ENCODE assay signal across 17 cellular contexts in genomic region chr12:83954939-83955601, GRCh38.
DNase-seq lines count a peak whose midpoint lies in the region; ATAC-seq and TF ChIP-seq lines count a peak whose summit lies in the region.
"Had no signal": no experiment of that assay in that cellular context is flagged by ENCODE, and none has a peak within 500 bp of the region (broad histone marks: within the 10 kb centered on the region; RNA-seq: fewer than 3 reads in every experiment).

No MANE protein-coding gene starts in this region.

- no peak overlapping the region for H2BK20ac ChIP-seq in H9 (ENCODE audit: low read depth, low read length, poor library complexity, severe bottlenecking)

- intact Hi-C loops in A673 (cut with micrococcal nuclease; ENCODE audit: unreplicated experiment) (loop anchor here (10.0 kb wide), 1 partner anchor 130 kb away; no protein-coding TSS in a partner anchor), lower leg skin (cut with DNase I; ENCODE audit: low total_unique reads) (no loop called here)

- H2AK5ac ChIP-seq in H9 (ENCODE audit: insufficient read length, low read length) = no peak overlapping the region

- H3K27ac ChIP-seq in A673 (ENCODE audit: low read depth, low read length, poor library complexity, severe bottlenecking) = no peak overlapping the region
- H3K27ac ChIP-seq in H9 (ENCODE audit: insufficient read length, low read depth, low read length) = peak overlapping the region; percentile 54
- no peak overlapping the region for H3K27ac ChIP-seq in RWPE2 (ENCODE audit: poor library complexity, severe bottlenecking)
- H3K27ac ChIP-seq: PC-9 had no signal

- no peak overlapping the region for H2BK120ac ChIP-seq in H9 (ENCODE audit: low read depth, low read length, poor library complexity, severe bottlenecking)

- no peaks in the 10 kb centered on the region for H4K20me1 ChIP-seq in H9 (ENCODE audit: control insufficient read depth, insufficient read depth, insufficient read length)

- ATAC-seq in RWPE2 (ENCODE audit: low read depth) (no peak), HG03571 (IDR thresholded peaks at IDR 0.05; ENCODE audit: unreplicated experiment) (no peak)
- ATAC-seq: K562 had no signal

- H4K5ac ChIP-seq in H9 (ENCODE audit: insufficient read length, low read depth, low read length) = no peak overlapping the region

- H2BK12ac ChIP-seq in H9 (ENCODE audit: insufficient read length, low read depth, low read length) = no peak overlapping the region

- H3K27me3 ChIP-seq in A673 (replicated peaks; ENCODE audit: insufficient read depth, low read depth, low read length, poor library complexity) (no peaks in the 10 kb centered on the region), H9 (ENCODE audit: insufficient read depth, low read length) (no peaks in the 10 kb centered on the region), RWPE2 (ENCODE audit: insufficient read depth, poor library complexity, severe bottlenecking) (no peaks in the 10 kb centered on the region)

- no peak overlapping the region for H3T11ph ChIP-seq in H9 (ENCODE audit: low read length)

- DNase-seq in A673 (ENCODE audit: low spot score) (no peak), H9 (peak; percentile 57), RWPE2 (ENCODE audit: low spot score) (no peak), globus pallidus (ENCODE audit: low spot score) (peak; percentile 2), NCI-H1092 (lab: John Stamatoyannopoulos, UW) (no peak), NCI-H526 (lab: John Stamatoyannopoulos, UW) (no peak), lower leg skin (ENCODE audit: low spot score in 2 of 2) (no peak)
- DNase-seq: activated CD4-positive, alpha-beta T cell treated with anti-CD3 and anti-CD28 coated beads, Interleukin-2, amount 50 U/mL, for 4 hours; activated effector memory CD4-positive, alpha-beta T cell treated with Interleukin-2 at 50 U/mL for 16 hours; NCI-H2081 treated with DMSO at 0.1 percent for 48 hours; PC-9; stimulated activated CD4-positive, alpha-beta T cell treated with anti-CD3 and anti-CD28 coated beads, Interleukin-4, amount 100 ng/mL, for 1 hour had no signal

- no peak overlapping the region for H2BK15ac ChIP-seq in H9 (ENCODE audit: low read depth, low read length)

- CTCF ChIA-PET in A673 (lab: Charles Lee) = no interaction called here

- H3K4me3 ChIP-seq in A673 (ENCODE audit: low read depth, low read length, poor library complexity, severe bottlenecking) = no peak overlapping the region
- no peak overlapping the region for H3K4me3 ChIP-seq in RWPE2 (ENCODE audit: severe bottlenecking)
- no peak overlapping the region for H3K4me3 ChIP-seq in lower leg skin (ENCODE audit: low read depth, poor library complexity, severe bottlenecking)
- H3K4me3 ChIP-seq: K562, PC-9 had no signal

- H3K18ac ChIP-seq in H9 (ENCODE audit: insufficient read length, low read depth, low read length) = no peak overlapping the region

- no TSS peak for BruUV-seq in A673 (replicated peaks; lab: Mats Ljungman, UMichigan)

- TF ChIP-seq CTCF in A673 (conservative IDR thresholded peaks at IDR 0.05; ENCODE audit: low read depth, low read length) (0 out of 2 replicates have a peak, but pooled peaks have one; percentile 26), H9 (conservative IDR thresholded peaks at IDR 0.05) (peak; percentile 71), RWPE2 (IDR thresholded peaks at IDR 0.05; ENCODE audit: poor library complexity, severe bottlenecking) (peak; percentile 25), lower leg skin (IDR thresholded peaks at IDR 0.05) (no peak)

- no peaks in the 10 kb centered on the region for H3K79me2 ChIP-seq in H9 (ENCODE audit: insufficient read depth, low read length)

- no peak overlapping the region for H2BK5ac ChIP-seq in H9 (ENCODE audit: insufficient read length, low read length)

- H3K27ac Mint-ChIP-seq in H9 = peak overlapping the region in 2 of 3 experiments; percentile 46 to 97; a peak in 3 of 7 replicates
- H3K27ac Mint-ChIP-seq: stimulated activated naive CD8-positive, alpha-beta T cell treated with anti-CD3 and anti-CD28 coated beads, Interleukin-15, Interleukin-2, amounts not matched to agents 100 ng/mL and 50 ng/mL, for 24 hours; T-helper 1 cell treated with Interleukin-12 subunit alpha and Interleukin-12 subunit beta and Interleukin-4 antibody, amounts not matched to agents 30 μg/mL and 1 μg/mL, for 36 hours had no signal

- H3K23me2 ChIP-seq in H9 (ENCODE audit: insufficient read length, low read depth, low read length, poor library complexity, severe bottlenecking) = no peaks in the 10 kb centered on the region

- H3K9me3 ChIP-seq in A673 (ENCODE audit: low read depth, low read length, poor library complexity, severe bottlenecking) (no peaks in the 10 kb centered on the region), H9 (ENCODE audit: control insufficient read depth, low read depth, low read length) (peaks cover 5% of the 10 kb centered on the region), RWPE2 (ENCODE audit: severe bottlenecking) (no peaks in the 10 kb centered on the region)

- no peak overlapping the region for H3K23ac ChIP-seq in H9 (ENCODE audit: insufficient read length, low read depth, low read length)

- H2AFZ ChIP-seq in H9 (ENCODE audit: low read length) = no peak overlapping the region
- H2AFZ ChIP-seq: PC-9 had no signal

- H3K79me1 ChIP-seq in H9 (ENCODE audit: insufficient read depth, low read depth, low read length, poor library complexity, severe bottlenecking) = no peaks in the 10 kb centered on the region

- H3K4ac ChIP-seq in H9 (ENCODE audit: low read depth, low read length) = no peak overlapping the region

- H3K4me1 ChIP-seq in A673 (ENCODE audit: insufficient read depth, low read length, poor library complexity, severe bottlenecking) (no peaks in the 10 kb centered on the region), H9 (ENCODE audit: insufficient read depth, low read length) (peaks cover 2% of the 10 kb centered on the region; the same call in 1 of the 2 replicates), RWPE2 (ENCODE audit: insufficient read depth, poor library complexity, severe bottlenecking) (peaks cover 20% of the 10 kb centered on the region)

- TF ChIP-seq POLR2A in lower leg skin (IDR thresholded peaks at IDR 0.05) = no peak

- no peak overlapping the region for H4K8ac ChIP-seq in H9 (replicated peaks; ENCODE audit: insufficient read length, low read depth, low read length)

- H3K36me3 ChIP-seq in A673 (ENCODE audit: insufficient read depth, low read length, poor library complexity, severe bottlenecking) = no peaks in the 10 kb centered on the region
- H3K36me3 ChIP-seq in RWPE2 (ENCODE audit: low read depth) = no peaks in the 10 kb centered on the region

- no peak overlapping the region for H3K14ac ChIP-seq in H9 (ENCODE audit: insufficient read depth, low read length)

- no peaks in the 10 kb centered on the region for H3K27me3 Mint-ChIP-seq in H9 (ENCODE audit: low read depth)
- H3K27me3 Mint-ChIP-seq: central memory CD8-positive, alpha-beta T cell; stimulated activated naive CD8-positive, alpha-beta T cell treated with anti-CD3 and anti-CD28 coated beads, Interleukin-15, Interleukin-2, amounts not matched to agents 100 ng/mL and 50 ng/mL, for 24 hours had no signal

- peaks cover 23 to 31% of the 10 kb centered on the region in 2 experiments for H3K4me1 Mint-ChIP-seq in H9
- H3K4me1 Mint-ChIP-seq: central memory CD8-positive, alpha-beta T cell had no signal

- POLR2A ChIA-PET in A673 (lab: Charles Lee; ENCODE audit: low non-redundant PET) = no interaction called here

- WGBS in H9 (ENCODE audit: extremely low coverage, insufficient read length, low lambda C conversion rate) = no CpG with 5 or more reads among the region's 3 CpGs
- 80 to 83% methylated on average over 3 of the region's 3 CpGs for WGBS in lower leg skin, 2 donors

- peaks cover 6 to 10% of the 10 kb centered on the region in 2 experiments for H3K9me3 Mint-ChIP-seq in H9

- H3K4me2 ChIP-seq in H9 (ENCODE audit: insufficient read depth, insufficient read length, low read length) = no peak overlapping the region
- H3K4me2 ChIP-seq: PC-9 had no signal

- no peak overlapping the region for H3K9ac ChIP-seq in H9 (ENCODE audit: extremely low read depth, insufficient read length, low read length)

- H3K4me3 Mint-ChIP-seq in H9 = no peak overlapping the region
- H3K4me3 Mint-ChIP-seq: central memory CD8-positive, alpha-beta T cell; stimulated activated naive CD8-positive, alpha-beta T cell treated with anti-CD3 and anti-CD28 coated beads, Interleukin-15, Interleukin-2, amounts not matched to agents 100 ng/mL and 50 ng/mL, for 24 hours; T-helper 1 cell treated with Interleukin-12 subunit alpha and Interleukin-12 subunit beta and Interleukin-4 antibody, amounts not matched to agents 30 μg/mL and 1 μg/mL, for 36 hours had no signal

- peaks cover 4 to 13% (median 10%) of the 10 kb centered on the region in 3 experiments for H3K36me3 Mint-ChIP-seq in H9 (ENCODE audit: insufficient read depth in 1 of 3, low read depth in 3 of 3)

- H3K56ac ChIP-seq in H9 (ENCODE audit: insufficient read length, low read depth, low read length) = no peak overlapping the region

- H4K91ac ChIP-seq in H9 (ENCODE audit: insufficient read length, low read depth, low read length) = no peak overlapping the region

Comparison
In these comparisons a context has a peak if more than half of its experiments do, and no peak if none do; other contexts are left out.
1. DNase-seq: peak in H9 (single experiment) and globus pallidus (single experiment); none in A673 (single experiment), RWPE2 (single experiment), NCI-H1092 (single experiment), NCI-H526 (0 of 2) and lower leg skin (0 of 2).
2. CTCF ChIP-seq: peak in A673 (single experiment), H9 (single experiment) and RWPE2 (single experiment); none in lower leg skin (0 of 3).